29 cellular contexts compared by ENCODE assay signal in genomic region chr3:47409284-47409683, GRCh38.
"Had no signal": no experiment of that assay in that cellular context is flagged by ENCODE, and none has a peak within 500 bp of the region (broad histone marks: within the 10 kb centered on the region; RNA-seq: fewer than 3 reads in every experiment).

No MANE protein-coding gene starts in this region.

- H3K36me3 ChIP-seq: neural progenitor cell had no signal

- ATAC-seq: foreskin keratinocyte; gastroesophageal sphincter; heart right ventricle; left cardiac atrium; left lung; naive thymus-derived CD4-positive, alpha-beta T cell; right cardiac atrium; stimulated activated memory B cell treated with anti-CD40 and anti-IgM and Interleukin-4, amounts not matched to agents 10 μg/mL and 1 μg/mL and 100 μg/mL, for 72 hours had no signal

- H3K9me3 Mint-ChIP-seq: naive thymus-derived CD4-positive, alpha-beta T cell; nephron; neural progenitor cell; stimulated activated memory B cell treated with anti-CD40 and anti-IgM and Interleukin-4, amounts not matched to agents 10 μg/mL and 1 μg/mL and 100 μg/mL, for 72 hours; stimulated activated naive CD8-positive, alpha-beta T cell treated with anti-CD3 and anti-CD28 coated beads, Interleukin-15, Interleukin-2, amounts not matched to agents 100 ng/mL and 50 ng/mL, for 24 hours had no signal

- H3K27me3 Mint-ChIP-seq: naive thymus-derived CD4-positive, alpha-beta T cell; stimulated activated memory B cell treated with anti-CD40 and anti-IgM and Interleukin-4, amounts not matched to agents 10 μg/mL and 1 μg/mL and 100 μg/mL, for 72 hours; stimulated activated naive CD8-positive, alpha-beta T cell treated with anti-CD3 and anti-CD28 coated beads, Interleukin-15, Interleukin-2, amounts not matched to agents 100 ng/mL and 50 ng/mL, for 24 hours had no signal

- DNase-seq: effector CD4-positive, alpha-beta T cell; foreskin keratinocyte; glutamatergic neuron; hippocampal formation; left cardiac atrium; mesendoderm; midbrain; naive thymus-derived CD4-positive, alpha-beta T cell; nucleus accumbens; right cardiac atrium; sigmoid colon; spleen; stimulated activated CD4-positive, alpha-beta T cell treated with anti-CD3 and anti-CD28 coated beads, Interleukin-4, amount 100 ng/mL, for 4 hours had no signal

- H3K4me2 ChIP-seq: neural progenitor cell had no signal

- H3K4me3 ChIP-seq: dorsolateral prefrontal cortex, esophagus muscularis mucosa, gastroesophageal sphincter, heart right ventricle, left lung, neural progenitor cell, prostate gland, sigmoid colon, spleen, thoracic aorta, tibial nerve, upper lobe of left lung had no signal

- H3K4me1 Mint-ChIP-seq: nephron had no signal

- FAIRE-seq: colon, islet of Langerhans, urothelium cell line had no signal

- H2AFZ ChIP-seq: neural progenitor cell had no signal

- H3K4me3 Mint-ChIP-seq: naive thymus-derived CD4-positive, alpha-beta T cell; nephron; stimulated activated memory B cell treated with anti-CD40 and anti-IgM and Interleukin-4, amounts not matched to agents 10 μg/mL and 1 μg/mL and 100 μg/mL, for 72 hours; stimulated activated naive CD8-positive, alpha-beta T cell treated with anti-CD3 and anti-CD28 coated beads, Interleukin-15, Interleukin-2, amounts not matched to agents 100 ng/mL and 50 ng/mL, for 24 hours had no signal

- H3K9ac ChIP-seq: neural progenitor cell had no signal

- H3K27me3 ChIP-seq: dorsolateral prefrontal cortex, esophagus muscularis mucosa, foreskin keratinocyte, gastroesophageal sphincter, heart right ventricle, left lung, neural progenitor cell, sigmoid colon, spleen, tibial nerve, upper lobe of left lung had no signal

- H3K27ac ChIP-seq: esophagus muscularis mucosa, foreskin keratinocyte, gastroesophageal sphincter, heart right ventricle, left lung, neural progenitor cell, prostate gland, sigmoid colon, spleen, thoracic aorta, upper lobe of left lung had no signal

- H3K9me3 ChIP-seq: esophagus muscularis mucosa, gastroesophageal sphincter, heart right ventricle, left lung, prostate gland, sigmoid colon, spleen, thoracic aorta, tibial nerve, upper lobe of left lung had no signal

- H3K27ac Mint-ChIP-seq: nephron; neural progenitor cell; stimulated activated memory B cell treated with anti-CD40 and anti-IgM and Interleukin-4, amounts not matched to agents 10 μg/mL and 1 μg/mL and 100 μg/mL, for 72 hours; stimulated activated naive CD8-positive, alpha-beta T cell treated with anti-CD3 and anti-CD28 coated beads, Interleukin-15, Interleukin-2, amounts not matched to agents 100 ng/mL and 50 ng/mL, for 24 hours had no signal
